9 cellular contexts compared by ENCODE assay signal in genomic region chr17:18921912-18922451, GRCh38. TPM values are rescaled to one million over a fixed set of nuclear protein-coding genes. Genes with fewer than 3 reads are reported as not detected.
DNase-seq lines count a peak whose midpoint lies in the region; ATAC-seq and TF ChIP-seq lines count a peak whose summit lies in the region.
"Had no signal": no experiment of that assay in that cellular context is flagged by ENCODE, and none has a peak within 500 bp of the region (broad histone marks: within the 10 kb centered on the region; RNA-seq: fewer than 3 reads in every experiment).

No MANE protein-coding gene starts in this region.

- H3K27me3 Mint-ChIP-seq in CD4-positive, alpha-beta memory T cell: no peaks in the 10 kb centered on the region

- DNase-seq in CD4-positive, alpha-beta memory T cell: no peak
- peak; percentile 60 for DNase-seq in HPDE6-E6E7 (ENCODE audit: extremely low spot score)
- peak; percentile 49 to 61 for DNase-seq in cardiac fibroblast (ENCODE audit: low read depth in 2 of 2)
- no peak for DNase-seq in NCI-H2029 (lab: John Stamatoyannopoulos, UW)
- no peak for DNase-seq in NCI-H1694 treated with DMSO at 0.1 percent for 48 hours (lab: John Stamatoyannopoulos, UW)
- no peak for DNase-seq in NCI-H2107 treated with DMSO at 0.1 percent for 48 hours (lab: John Stamatoyannopoulos, UW; ENCODE audit: unreplicated experiment)
- no peak for DNase-seq in ureter (ENCODE audit: low spot score)

- H3K36me3 ChIP-seq in CD4-positive, alpha-beta memory T cell (ENCODE audit: insufficient read depth, low read length): peaks cover 9% of the 10 kb centered on the region

- H3K4me3 ChIP-seq in CD4-positive, alpha-beta memory T cell (ENCODE audit: low read length in 2 of 2): no peak overlapping the region
- H3K4me3 ChIP-seq in cardiac fibroblast (replicated peaks in 1 of 2; ENCODE audit: low read depth in 2 of 2, low read length in 2 of 2): no peak overlapping the region
- H3K4me3 ChIP-seq: cardiac muscle cell had no signal

- intact Hi-C loops in CD4-positive, alpha-beta memory T cell (cut with micrococcal nuclease): no loop called here

- H3K27ac Mint-ChIP-seq in CD4-positive, alpha-beta memory T cell: peak overlapping the region in 4 of 7 donors; percentile 13 to 74 (median 64)

- H3K4me1 Mint-ChIP-seq in CD4-positive, alpha-beta memory T cell: peaks cover 39 to 70% (median 54%) of the 10 kb centered on the region in 4 donors

- ATAC-seq in GM19455 (IDR thresholded peaks at IDR 0.05; ENCODE audit: unreplicated experiment): peak; percentile 60

- no peaks in the 10 kb centered on the region for H3K27me3 ChIP-seq in CD4-positive, alpha-beta memory T cell (ENCODE audit: insufficient read depth, low read length)
- H3K27me3 ChIP-seq: cardiac muscle cell had no signal

- H3K9me3 Mint-ChIP-seq in CD4-positive, alpha-beta memory T cell: no peaks in the 10 kb centered on the region

- POLR2A ChIA-PET in CD4-positive, alpha-beta memory T cell (lab: Charles Lee; ENCODE audit: partially characterized antibody): no interaction called here

- H3K9me3 ChIP-seq in CD4-positive, alpha-beta memory T cell (ENCODE audit: control insufficient read depth in 1 of 2, low read length in 2 of 2): no peaks in the 10 kb centered on the region

- no peak for TF ChIP-seq CTCF in cardiac fibroblast (IDR thresholded peaks at IDR 0.05; ENCODE audit: low read depth, low read length)

- peaks cover 59% of the 10 kb centered on the region for H3K4me1 ChIP-seq in CD4-positive, alpha-beta memory T cell (ENCODE audit: insufficient read depth, low read length)

- H3K27ac ChIP-seq in CD4-positive, alpha-beta memory T cell (ENCODE audit: low read depth, low read length): no peak overlapping the region

- CTCF ChIA-PET in CD4-positive, alpha-beta memory T cell (lab: Charles Lee; ENCODE audit: partially characterized antibody): no interaction called here

- H3K36me3 Mint-ChIP-seq in CD4-positive, alpha-beta memory T cell: peaks cover 21% of the 10 kb centered on the region in 2 donors

- peak overlapping the region in 5 of 8 donors; percentile 3 to 65 (median 57) for H3K4me3 Mint-ChIP-seq in CD4-positive, alpha-beta memory T cell

RNA-seq across cellular contexts. Expression of gene SLC5A10, which starts 30.0 kb away (rescaled TPM):
- not detected for total RNA-seq in CD4-positive, alpha-beta memory T cell
- polyA plus RNA-seq in CD4-positive, alpha-beta memory T cell: under 1 TPM; 0.10 to 0.11 TPM
- total RNA-seq in ureter: not detected
- polyA plus RNA-seq: cardiac muscle cell had no signal

Comparison
In these comparisons a context has a peak if more than half of its experiments do, and no peak if none do; other contexts are left out.
1. DNase-seq: peak in HPDE6-E6E7 (single experiment) and cardiac fibroblast (2 of 2); none in CD4-positive, alpha-beta memory T cell (0 of 5), NCI-H2029 (single experiment), NCI-H1694 treated with DMSO at 0.1 percent for 48 hours (single experiment), NCI-H2107 treated with DMSO at 0.1 percent for 48 hours (single experiment) and ureter (single experiment).